In the genomic region with DNA sequence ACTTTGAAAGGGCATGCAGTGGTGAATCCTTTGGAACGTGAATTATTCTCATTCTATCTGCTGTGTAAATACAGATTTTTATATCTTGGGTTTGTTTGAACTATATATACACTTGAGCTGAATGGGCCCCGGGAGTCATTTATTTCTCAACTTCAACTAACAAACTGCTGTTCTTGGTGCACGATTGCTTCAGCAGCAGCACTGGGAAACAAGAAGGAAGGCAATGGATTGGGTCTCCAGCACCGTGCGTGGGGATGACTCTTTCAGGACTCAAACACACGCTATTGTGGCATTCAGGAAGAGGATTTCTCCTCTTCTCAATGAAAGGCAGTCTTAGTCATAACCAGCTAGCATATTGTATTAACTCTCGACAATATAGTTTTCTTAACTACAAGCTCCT, we compare ENCODE assay signal across 13 cellular contexts.
DNase-seq lines count a peak whose midpoint lies in the region; ATAC-seq and TF ChIP-seq lines count a peak whose summit lies in the region.
"Had no signal": no experiment of that assay in that cellular context is flagged by ENCODE, and none has a peak within 500 bp of the region (broad histone marks: within the 10 kb centered on the region; RNA-seq: fewer than 3 reads in every experiment).

No MANE protein-coding gene starts in this region.

- intact Hi-C loops in left lung (cut with DNase I), result no loop called here

- H3K9me3 ChIP-seq in MG63 (no peaks in the 10 kb centered on the region), left lung (no peaks in the 10 kb centered on the region)

- TF ChIP-seq CTCF in left lung (IDR thresholded peaks at IDR 0.05) (no peak), GM20000 (IDR thresholded peaks at IDR 0.05; ENCODE audit: extremely low read depth, missing control alignments) (no peak)

- H3K4me1 ChIP-seq in left lung, result no peaks in the 10 kb centered on the region

- H3K4me3 ChIP-seq in MG63, result no peak overlapping the region
- no peak overlapping the region for H3K4me3 ChIP-seq in left lung

- no peaks in the 10 kb centered on the region for H3K36me3 ChIP-seq in MG63
- no peaks in the 10 kb centered on the region for H3K36me3 ChIP-seq in left lung

- H3K27me3 ChIP-seq in MG63, result 0 out of 2 replicates have a peak, but pooled peaks cover 2% of the 10 kb centered on the region
- no peaks in the 10 kb centered on the region for H3K27me3 ChIP-seq in left lung

- peak; percentile 35 for DNase-seq in Ammon's horn (ENCODE audit: low spot score)
- DNase-seq in MG63, result peak; percentile 4
- DNase-seq in amniotic epithelial cell (ENCODE audit: low read depth), result peak; percentile 56
- peak in 1 of 2 donors; percentile 50 for DNase-seq in left lung
- DNase-seq in retina, result no peak
- DNase-seq in NCI-H82 treated with DMSO at 0.1 percent for 48 hours (lab: John Stamatoyannopoulos, UW; ENCODE audit: unreplicated experiment), result no peak
- no peak for DNase-seq in hypothalamus (lab: John Stamatoyannopoulos, UW)
- DNase-seq in GM20000 (ENCODE audit: low spot score), result no peak
- DNase-seq: activated T-cell treated with anti-CD3 and anti-CD28 coated beads for 4 hours; DMS153; NCI-H1930; stimulated activated CD4-positive, alpha-beta T cell treated with anti-CD3 and anti-CD28 coated beads, Interleukin-1b, Interleukin-23, amount 100 ng/mL, for 48 hours; T-cell had no signal

- H3K27ac ChIP-seq in left lung, result no peak overlapping the region

- ATAC-seq in left lung, result peak; percentile 98
- ATAC-seq: T-cell had no signal

Comparison
In these comparisons a context has a peak if more than half of its experiments do, and no peak if none do; other contexts are left out.
1. DNase-seq: peak in Ammon's horn (single experiment), MG63 (single experiment) and amniotic epithelial cell (single experiment); none in retina (single experiment), NCI-H82 treated with DMSO at 0.1 percent for 48 hours (single experiment), hypothalamus (0 of 51) and GM20000 (single experiment).